In the genomic region with DNA sequence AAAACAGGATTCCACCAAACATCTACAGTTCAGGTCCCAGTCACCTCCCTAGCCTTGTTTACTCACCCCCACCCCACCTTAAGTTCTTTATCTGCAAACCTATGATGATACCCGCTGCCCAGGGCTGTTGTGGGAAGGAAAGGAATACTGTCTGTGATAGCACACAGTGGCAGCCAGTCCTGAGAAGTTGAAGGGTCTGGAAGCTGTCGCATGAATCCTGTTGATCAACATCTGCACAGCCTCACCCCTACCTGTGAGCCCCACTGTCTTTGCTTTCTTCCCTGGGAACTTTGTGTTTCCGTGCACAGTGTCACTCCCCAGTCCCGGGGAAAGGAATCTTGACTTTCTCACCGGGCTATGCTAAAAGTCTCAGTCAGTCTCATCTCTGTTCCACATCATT, we compare ENCODE assay signal across 1 cellular context.
TF ChIP-seq lines count a peak whose summit lies in the region.

No MANE protein-coding gene starts in this region.

TF ChIP-seq in SK-N-SH, 30 proteins besides CTCF, POLR2A, EP300 and RAD21:
- TF ChIP-seq EZH2phosphoT487 (IDR thresholded peaks at IDR 0.05; ENCODE audit: borderline replicate concordance, low read depth), result no peak
- no peak for TF ChIP-seq POLR2AphosphoS5 (IDR thresholded peaks at IDR 0.05; ENCODE audit: low read depth, low read length)
- TF ChIP-seq SMC3 (IDR thresholded peaks at IDR 0.05; ENCODE audit: low read depth, low read length), result no peak
- TF ChIP-seq FOXJ3 (CRISPR knock-in tag; IDR thresholded peaks at IDR 0.05), result no peak
- TF ChIP-seq CHD2 (IDR thresholded peaks at IDR 0.05; ENCODE audit: low read length, partially characterized antibody), result no peak
- no peak for TF ChIP-seq FOSL2 (IDR thresholded peaks at IDR 0.05; ENCODE audit: borderline replicate concordance, low read depth)
- no peak for TF ChIP-seq NFIC (IDR thresholded peaks at IDR 0.05; ENCODE audit: borderline replicate concordance)
- no peak for TF ChIP-seq JUND (IDR thresholded peaks at IDR 0.05)
- TF ChIP-seq, protein P1, sequence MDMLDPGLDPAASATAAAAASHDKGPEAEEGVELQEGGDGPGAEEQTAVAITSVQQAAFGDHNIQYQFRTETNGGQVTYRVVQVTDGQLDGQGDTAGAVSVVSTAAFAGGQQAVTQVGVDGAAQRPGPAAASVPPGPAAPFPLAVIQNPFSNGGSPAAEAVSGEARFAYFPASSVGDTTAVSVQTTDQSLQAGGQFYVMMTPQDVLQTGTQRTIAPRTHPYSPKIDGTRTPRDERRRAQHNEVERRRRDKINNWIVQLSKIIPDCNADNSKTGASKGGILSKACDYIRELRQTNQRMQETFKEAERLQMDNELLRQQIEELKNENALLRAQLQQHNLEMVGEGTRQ (IDR thresholded peaks at IDR 0.05; ENCODE audit: borderline replicate concordance, low read depth, low read length), result no peak
- TF ChIP-seq, protein P2, sequence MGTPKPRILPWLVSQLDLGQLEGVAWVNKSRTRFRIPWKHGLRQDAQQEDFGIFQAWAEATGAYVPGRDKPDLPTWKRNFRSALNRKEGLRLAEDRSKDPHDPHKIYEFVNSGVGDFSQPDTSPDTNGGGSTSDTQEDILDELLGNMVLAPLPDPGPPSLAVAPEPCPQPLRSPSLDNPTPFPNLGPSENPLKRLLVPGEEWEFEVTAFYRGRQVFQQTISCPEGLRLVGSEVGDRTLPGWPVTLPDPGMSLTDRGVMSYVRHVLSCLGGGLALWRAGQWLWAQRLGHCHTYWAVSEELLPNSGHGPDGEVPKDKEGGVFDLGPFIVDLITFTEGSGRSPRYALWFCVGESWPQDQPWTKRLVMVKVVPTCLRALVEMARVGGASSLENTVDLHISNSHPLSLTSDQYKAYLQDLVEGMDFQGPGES (IDR thresholded peaks at IDR 0.05; ENCODE audit: low read depth, low read length), result no peak
- no peak for TF ChIP-seq MXI1 (IDR thresholded peaks at IDR 0.05; ENCODE audit: low read depth, low read length)
- TF ChIP-seq RCOR1 (IDR thresholded peaks at IDR 0.05; ENCODE audit: low read length), result no peak
- TF ChIP-seq RFX5 (IDR thresholded peaks at IDR 0.05; ENCODE audit: low read length), result no peak
